ENCODE assay signal across 26 cellular contexts in the genomic region with DNA sequence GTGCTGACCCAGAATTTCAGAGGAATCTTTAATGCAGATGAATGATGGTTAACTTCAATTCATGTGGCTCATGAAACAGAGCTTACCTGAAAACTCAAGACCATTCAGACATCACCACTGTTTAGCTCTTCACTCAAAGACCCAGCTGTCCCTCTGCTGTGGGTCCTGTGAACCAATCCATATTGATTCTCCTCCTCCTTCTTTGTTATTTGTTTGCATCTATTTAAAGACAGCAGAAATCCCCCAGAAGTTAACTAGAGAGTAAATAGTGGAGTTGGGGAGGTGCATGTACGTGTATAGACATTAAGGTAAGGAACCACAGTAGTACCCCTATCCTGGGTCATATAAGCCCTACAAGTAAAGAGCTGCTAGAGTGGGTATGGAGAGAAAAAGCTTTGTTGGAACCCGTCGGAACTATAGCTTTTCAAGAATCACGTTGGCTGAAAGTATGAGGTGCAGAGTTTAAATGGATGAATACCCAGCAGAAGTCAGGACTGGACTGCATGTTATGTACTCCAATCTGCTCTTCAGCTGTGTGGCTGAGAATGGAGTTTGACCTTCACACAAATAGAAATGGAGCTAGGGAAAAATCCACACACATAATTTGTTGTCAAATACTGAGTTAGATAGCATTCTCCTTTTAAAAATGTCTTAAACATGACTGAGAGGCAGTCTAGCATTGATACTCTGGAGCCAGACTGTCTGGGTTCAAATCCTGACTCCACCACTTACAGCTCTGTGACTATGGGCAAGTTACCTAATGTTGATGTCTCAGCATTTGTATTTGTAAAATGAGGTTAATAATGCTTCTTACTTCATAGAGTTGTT.
"Had no signal": no experiment of that assay in that cellular context is flagged by ENCODE, and none has a peak within 500 bp of the region (broad histone marks: within the 10 kb centered on the region; RNA-seq: fewer than 3 reads in every experiment).

No MANE protein-coding gene starts in this region.

- H3K4me3 ChIP-seq: body of pancreas, cardiac muscle cell, colonic mucosa, esophagus muscularis mucosa, gastroesophageal sphincter had no signal

- H3K27me3 ChIP-seq: body of pancreas, cardiac muscle cell, colonic mucosa, esophagus muscularis mucosa, gastroesophageal sphincter had no signal

- H3K27ac ChIP-seq: body of pancreas, cardiac muscle cell, colonic mucosa, esophagus muscularis mucosa, gastroesophageal sphincter had no signal

- ATAC-seq: activated CD4-positive, alpha-beta T cell treated with anti-CD3 and anti-CD28 coated beads for 36 hours; activated T-cell treated with anti-CD3 and anti-CD28 coated beads, Interleukin-2, amount 50 U/mL, for 72 hours; body of pancreas; gastroesophageal sphincter had no signal

- H3K9me3 ChIP-seq: body of pancreas, colonic mucosa had no signal

- H3K36me3 ChIP-seq: cardiac muscle cell, colonic mucosa, esophagus muscularis mucosa, gastroesophageal sphincter had no signal

- H3K4me1 ChIP-seq: body of pancreas, colonic mucosa, esophagus muscularis mucosa, gastroesophageal sphincter had no signal

- DNase-seq: activated CD4-positive, alpha-beta memory T cell treated with anti-CD3 and anti-CD28 coated beads for 36 hours; activated CD4-positive, alpha-beta T cell treated with anti-CD3 and anti-CD28 coated beads for 36 hours; activated CD4-positive, alpha-beta T cell treated with anti-CD3 and anti-CD28 coated beads, Interleukin-2, amount 10 ng/mL, durations not matched to agents 24 days and 14 days; activated CD4-positive, CD25-positive, alpha-beta regulatory T cell; activated CD4-positive, CD25-positive, alpha-beta regulatory T cell treated with anti-CD3 and anti-CD28 coated beads, Interleukin-2, amount 50 U/mL, for 72 hours; activated CD8-positive, alpha-beta memory T cell treated with anti-CD3 and anti-CD28 coated beads, Interleukin-2, amount 50 U/mL, for 48 hours; activated gamma-delta T cell; activated naive CD4-positive, alpha-beta T cell; activated naive CD4-positive, alpha-beta T cell treated with anti-CD3 and anti-CD28 coated beads, Interleukin-2, amount 10 ng/mL, durations not matched to agents 7 days and 5 days; activated T-cell treated with anti-CD3 and anti-CD28 coated beads for 4 hours; activated T-cell treated with anti-CD3 and anti-CD28 coated beads, Interleukin-2, amount 50 U/mL, for 24 hours; activated T-cell treated with anti-CD3 and anti-CD28 coated beads, Interleukin-2, amount 50 U/mL, for 72 hours; amygdala; aorta; body of pancreas; central memory CD4-positive, alpha-beta T cell; cerebellar nuclear complex; colonic mucosa; effector CD8-positive, alpha-beta T cell; endodermal cell; erythroblast; foreskin melanocyte; T-helper 2 cell had no signal
